ENCODE assay signal across 1 cellular context in the genomic region with DNA sequence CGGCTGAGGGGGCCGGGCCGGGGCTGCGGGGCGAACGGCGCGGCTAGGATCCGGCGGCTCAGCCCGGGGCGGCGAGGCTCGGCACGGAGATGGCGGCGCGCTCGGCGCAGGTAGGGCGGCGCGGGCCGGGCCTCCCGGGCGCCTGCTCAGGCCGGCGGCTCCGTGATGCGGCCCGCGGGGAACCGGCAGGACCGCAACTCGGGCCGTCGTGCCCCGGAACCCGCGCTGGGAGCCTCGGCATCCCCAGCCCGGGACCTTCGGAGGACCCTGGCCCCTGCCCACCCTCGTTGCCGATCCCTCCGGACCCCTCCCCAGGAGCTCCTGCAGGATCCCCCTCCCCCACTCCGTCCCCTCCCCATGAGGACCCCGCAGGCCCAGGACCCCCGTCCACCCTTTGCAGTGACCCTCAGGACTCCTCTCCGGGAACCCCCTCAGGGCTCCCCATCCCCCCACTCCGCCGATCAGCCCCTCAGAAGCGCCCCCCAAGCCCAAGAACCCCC.
TF ChIP-seq lines count a peak whose summit lies in the region.

No MANE protein-coding gene starts in this region.

TF ChIP-seq in A549, 52 proteins besides CTCF, POLR2A, EP300 and RAD21 (continued from another document):
- TF ChIP-seq, protein P1, sequence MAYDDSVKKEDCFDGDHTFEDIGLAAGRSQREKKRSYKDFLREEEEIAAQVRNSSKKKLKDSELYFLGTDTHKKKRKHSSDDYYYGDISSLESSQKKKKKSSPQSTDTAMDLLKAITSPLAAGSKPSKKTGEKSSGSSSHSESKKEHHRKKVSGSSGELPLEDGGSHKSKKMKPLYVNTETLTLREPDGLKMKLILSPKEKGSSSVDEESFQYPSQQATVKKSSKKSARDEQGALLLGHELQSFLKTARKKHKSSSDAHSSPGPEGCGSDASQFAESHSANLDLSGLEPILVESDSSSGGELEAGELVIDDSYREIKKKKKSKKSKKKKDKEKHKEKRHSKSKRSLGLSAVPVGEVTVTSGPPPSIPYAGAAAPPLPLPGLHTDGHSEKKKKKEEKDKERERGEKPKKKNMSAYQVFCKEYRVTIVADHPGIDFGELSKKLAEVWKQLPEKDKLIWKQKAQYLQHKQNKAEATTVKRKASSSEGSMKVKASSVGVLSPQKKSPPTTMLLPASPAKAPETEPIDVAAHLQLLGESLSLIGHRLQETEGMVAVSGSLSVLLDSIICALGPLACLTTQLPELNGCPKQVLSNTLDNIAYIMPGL (CRISPR knock-in tag; IDR thresholded peaks at IDR 0.05; ENCODE audit: borderline replicate concordance) = no peak
- no peak for TF ChIP-seq PHF8 (IDR thresholded peaks at IDR 0.05; ENCODE audit: borderline replicate concordance, low read depth)
TF ChIP-seq in A549: peak in this region for 0.
